Comparison of ENCODE assay signal across 11 cellular contexts in the genomic region with DNA sequence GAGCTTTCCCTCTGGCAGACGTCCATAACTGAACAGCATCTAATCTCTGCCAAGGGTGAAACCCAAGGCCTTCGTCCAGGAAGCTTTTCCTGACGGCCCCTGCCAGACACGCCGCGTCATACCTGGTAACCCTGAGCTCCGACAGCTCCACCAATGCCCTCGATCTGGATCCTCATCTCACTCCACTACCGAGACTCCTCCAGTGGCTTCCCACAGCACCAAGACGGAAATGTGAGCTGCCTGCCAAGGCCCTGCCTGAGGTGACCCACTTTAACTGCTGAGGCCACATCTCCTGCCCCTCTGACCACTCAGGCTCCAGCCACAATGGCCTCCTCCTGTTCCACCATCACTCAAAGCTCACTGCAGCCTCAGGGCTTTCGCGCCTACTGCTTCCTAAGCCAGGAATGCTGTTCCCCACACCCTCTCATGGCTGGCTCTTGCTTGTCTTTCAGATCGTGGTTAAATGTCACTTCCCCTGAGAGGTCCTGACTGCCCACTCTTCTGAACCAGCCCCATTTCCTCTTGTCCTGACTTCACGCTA.
DNase-seq lines count a peak whose midpoint lies in the region; ATAC-seq and TF ChIP-seq lines count a peak whose summit lies in the region.
"Had no signal": no experiment of that assay in that cellular context is flagged by ENCODE, and none has a peak within 500 bp of the region (broad histone marks: within the 10 kb centered on the region; RNA-seq: fewer than 3 reads in every experiment).

No MANE protein-coding gene starts in this region.

- H3K9me3 Mint-ChIP-seq in CD14-positive monocyte, result no peaks in the 10 kb centered on the region
- no peaks in the 10 kb centered on the region for H3K9me3 Mint-ChIP-seq in chondrocyte (ENCODE audit: low read depth)
- H3K9me3 Mint-ChIP-seq in neural crest cell, result no peaks in the 10 kb centered on the region

- intact Hi-C loops in CD14-positive monocyte (cut with micrococcal nuclease), result no loop called here
- intact Hi-C loops in gastrocnemius medialis (cut with DNase I; ENCODE audit: low total_unique reads), result loop anchor here (10.0 kb wide), 1 partner anchor 140 kb away; a partner anchor contains a TSS

- DNase-seq in CD14-positive monocyte (ENCODE audit: low spot score) (no peak), KBM-7 (peak; percentile 40), chondrocyte (ENCODE audit: low spot score) (peak; percentile 68), neural crest cell (ENCODE audit: low read depth, low spot score) (no peak), nucleus accumbens (lab: John Stamatoyannopoulos, UW) (no peak), right atrium auricular region (ENCODE audit: low spot score) (no peak), NOMO-1 (lab: John Stamatoyannopoulos, UW; ENCODE audit: unreplicated experiment in 2 of 2) (no peak), gastrocnemius medialis (no peak)
- DNase-seq: COR-L47, Right ventricle myocardium superior had no signal

- no peak overlapping the region for H3K4me3 ChIP-seq in right atrium auricular region
- no peak overlapping the region for H3K4me3 ChIP-seq in gastrocnemius medialis
- H3K4me3 ChIP-seq: esophagus muscularis mucosa had no signal

- H3K4me1 ChIP-seq in right atrium auricular region (peaks cover 0 to 63% of the 10 kb centered on the region in 2 donors), gastrocnemius medialis (peaks cover 58 to 62% of the 10 kb centered on the region in 2 donors)

- H3K27ac Mint-ChIP-seq in CD14-positive monocyte (peak overlapping the region in 5 of 7 donors; percentile 16 to 74 (median 31)), chondrocyte (ENCODE audit: unreplicated experiment) (peak overlapping the region; percentile 64), neural crest cell (ENCODE audit: unreplicated experiment) (peak overlapping the region; percentile 91)

- in situ Hi-C loops in KBM-7 (cut with MboI; ENCODE audit: low pct_unique_long_range_greater_than_20kb, low sequenced_read_pairs), result no loop called here
- in situ Hi-C loops in gastrocnemius medialis (cut with MboI; ENCODE audit: low sequenced_read_pairs in 4 of 4), result no loop called here

- H3K27me3 ChIP-seq in right atrium auricular region (no peaks in the 10 kb centered on the region), gastrocnemius medialis (no peaks in the 10 kb centered on the region)
- H3K27me3 ChIP-seq: esophagus muscularis mucosa had no signal

- H3K36me3 ChIP-seq in right atrium auricular region (peaks cover 5% of the 10 kb centered on the region), gastrocnemius medialis (no peaks in the 10 kb centered on the region)

- H3K36me3 Mint-ChIP-seq in CD14-positive monocyte (peaks cover 0 to 62% of the 10 kb centered on the region in 2 donors), chondrocyte (ENCODE audit: low read depth) (no peaks in the 10 kb centered on the region), neural crest cell (ENCODE audit: low read depth) (peaks cover 15% of the 10 kb centered on the region)

- H3K9me3 ChIP-seq in right atrium auricular region (no peaks in the 10 kb centered on the region), gastrocnemius medialis (no peaks in the 10 kb centered on the region)
- H3K9me3 ChIP-seq: esophagus muscularis mucosa had no signal

- ATAC-seq in gastrocnemius medialis, result no peak

- H3K27me3 Mint-ChIP-seq in CD14-positive monocyte (ENCODE audit: low read depth in 3 of 3) (no peaks in the 10 kb centered on the region), chondrocyte (ENCODE audit: low read depth) (no peaks in the 10 kb centered on the region), neural crest cell (ENCODE audit: low read depth) (no peaks in the 10 kb centered on the region)

- H3K4me3 Mint-ChIP-seq in CD14-positive monocyte (no peak overlapping the region), chondrocyte (ENCODE audit: unreplicated experiment) (no peak overlapping the region), neural crest cell (peak overlapping the region; percentile 5)

- H3K27ac ChIP-seq in right atrium auricular region (no peak overlapping the region), gastrocnemius medialis (no peak overlapping the region)

- TF ChIP-seq POLR2A in gastrocnemius medialis (IDR thresholded peaks at IDR 0.05), result no peak

- TF ChIP-seq CTCF in CD14-positive monocyte (IDR thresholded peaks at IDR 0.05) (no peak), chondrocyte (IDR thresholded peaks at IDR 0.05) (no peak), neural crest cell (conservative IDR thresholded peaks at IDR 0.05) (no peak), right atrium auricular region (IDR thresholded peaks at IDR 0.05) (no peak), gastrocnemius medialis (IDR thresholded peaks at IDR 0.05 in 4 of 5, conservative IDR thresholded peaks at IDR 0.05 in 1 of 5) (no peak)

- H3K4me1 Mint-ChIP-seq in CD14-positive monocyte (peaks cover 7% of the 10 kb centered on the region), chondrocyte (ENCODE audit: low read depth) (peaks cover 42% of the 10 kb centered on the region), neural crest cell (peaks cover 35% of the 10 kb centered on the region)

Comparison
In these comparisons a context has a peak if more than half of its experiments do, and no peak if none do; other contexts are left out.
1. DNase-seq: peak in KBM-7 (single experiment) and chondrocyte (single experiment); none in CD14-positive monocyte (single experiment), neural crest cell (single experiment), nucleus accumbens (0 of 56), right atrium auricular region (single experiment), NOMO-1 (0 of 2) and gastrocnemius medialis (0 of 2).
2. H3K27ac Mint-ChIP-seq: peak in every context shown above with its lines; median percentile 91 in neural crest cell; 64 in chondrocyte; 31 in CD14-positive monocyte.